In genomic region chr11:61446211-61446651, GRCh38 we compare ENCODE assay signal across 1 cellular context.
TF ChIP-seq lines count a peak whose summit lies in the region.

No MANE protein-coding gene starts in this region.

TF ChIP-seq in K562, 482 proteins besides CTCF, POLR2A, EP300 and RAD21 (continues in another document):
- TF ChIP-seq NUFIP1 (IDR thresholded peaks at IDR 0.05; ENCODE audit: partially characterized antibody) (no peak), EHMT2 (IDR thresholded peaks at IDR 0.05) (no peak), SMARCE1 (IDR thresholded peaks at IDR 0.05) (no peak), SMAD2 (IDR thresholded peaks at IDR 0.05; ENCODE audit: low read depth, low read length) (no peak), GATAD2A (IDR thresholded peaks at IDR 0.05) (no peak), ATF7 (IDR thresholded peaks at IDR 0.05) (peak; percentile 12; the same call in 1 of the 2 replicates), ZNF668 (CRISPR knock-in tag; IDR thresholded peaks at IDR 0.05) (no peak), ETV1 (tag; conservative IDR thresholded peaks at IDR 0.05; ENCODE audit: low read depth) (no peak), SIX5 (IDR thresholded peaks at IDR 0.05; ENCODE audit: borderline replicate concordance in 1 of 2, insufficient read depth in 1 of 2, low read depth in 1 of 2, low read length in 2 of 2) (no peak), WHSC1 (IDR thresholded peaks at IDR 0.05; ENCODE audit: low read length) (no peak), NCOA1 (IDR thresholded peaks at IDR 0.05; ENCODE audit: low read depth) (no peak), SRSF3 (IDR thresholded peaks at IDR 0.05; ENCODE audit: insufficient read depth, low read length) (no peak), FOSL1 (tag; conservative IDR thresholded peaks at IDR 0.05) (peak; percentile 61), KLF16 (IDR thresholded peaks at IDR 0.05) (0 out of 2 replicates have a peak, but pooled peaks have one; percentile 27), RBM14 (IDR thresholded peaks at IDR 0.05; ENCODE audit: borderline replicate concordance, insufficient read depth, low read depth, low read length) (no peak), RB1 (IDR thresholded peaks at IDR 0.05; ENCODE audit: low read depth) (peak; percentile 34; the same call in 1 of the 2 replicates), MBD1 (CRISPR knock-in tag; IDR thresholded peaks at IDR 0.05) (no peak), ZNF143 (CRISPR knock-in tag; IDR thresholded peaks at IDR 0.05) (no peak), BDP1 (IDR thresholded peaks at IDR 0.05; ENCODE audit: insufficient read depth, insufficient read length) (no peak), ZNF146 (CRISPR knock-in tag; IDR thresholded peaks at IDR 0.05; ENCODE audit: unreplicated experiment) (no peak), CREBBP (IDR thresholded peaks at IDR 0.05; ENCODE audit: low read depth, low read length) (no peak), ZNF316 (IDR thresholded peaks at IDR 0.05) (peak; percentile 93), KAT8 (IDR thresholded peaks at IDR 0.05; ENCODE audit: low read depth) (no peak), PHTF2 (CRISPR knock-in tag; IDR thresholded peaks at IDR 0.05) (no peak), ID3 (CRISPR knock-in tag; IDR thresholded peaks at IDR 0.05) (no peak), ID3 (tag; IDR thresholded peaks at IDR 0.05) (no peak), XRCC4 (IDR thresholded peaks at IDR 0.05; ENCODE audit: extremely low read depth, insufficient read depth, insufficient read length) (no peak), MAFK (IDR thresholded peaks at IDR 0.05; ENCODE audit: low read length) (peak; percentile 78), RCOR1 (IDR thresholded peaks at IDR 0.05; ENCODE audit: borderline replicate concordance in 1 of 2, low read depth in 2 of 2, low read length in 2 of 2) (no peak), BRD9 (IDR thresholded peaks at IDR 0.05; ENCODE audit: low read depth, partially characterized antibody) (no peak), MAFG (tag; conservative IDR thresholded peaks at IDR 0.05) (peak; percentile 88), RUNX1 (IDR thresholded peaks at IDR 0.05; ENCODE audit: low read depth) (no peak), SAP30 (IDR thresholded peaks at IDR 0.05; ENCODE audit: borderline replicate concordance, insufficient read depth, low read depth, low read length, poor library complexity, severe bottlenecking) (no peak), DPF2 (IDR thresholded peaks at IDR 0.05) (no peak), ETV5 (CRISPR knock-in tag; IDR thresholded peaks at IDR 0.05; ENCODE audit: low read depth) (no peak), ESRRB (CRISPR knock-in tag; IDR thresholded peaks at IDR 0.05; ENCODE audit: borderline replicate concordance) (no peak), TEAD4 (IDR thresholded peaks at IDR 0.05; ENCODE audit: low read length) (peak; percentile 52), TEAD4 (CRISPR knock-in tag; IDR thresholded peaks at IDR 0.05; ENCODE audit: borderline replicate concordance) (no peak), NFXL1 (CRISPR knock-in tag; IDR thresholded peaks at IDR 0.05) (no peak), SMC3 (conservative IDR thresholded peaks at IDR 0.05; ENCODE audit: insufficient read depth, low read depth, low read length) (peak; percentile 69), NFE2 (IDR thresholded peaks at IDR 0.05; ENCODE audit: low read depth) (peak; percentile 80), CHCHD3 (CRISPR knock-in tag; IDR thresholded peaks at IDR 0.05) (no peak), CREM (IDR thresholded peaks at IDR 0.05; ENCODE audit: low read depth) (no peak), ZSCAN29 (IDR thresholded peaks at IDR 0.05) (no peak), HDAC1 (IDR thresholded peaks at IDR 0.05) (no peak), CEBPG (CRISPR knock-in tag; IDR thresholded peaks at IDR 0.05) (peak; percentile 68; the same call in 1 of the 2 replicates), CEBPG (tag; conservative IDR thresholded peaks at IDR 0.05 in 1 of 2, IDR thresholded peaks at IDR 0.05 in 1 of 2) (no peak), SIN3A (IDR thresholded peaks at IDR 0.05; ENCODE audit: borderline replicate concordance in 2 of 2, control insufficient read depth in 1 of 2, low read depth in 2 of 2, low read length in 2 of 2) (no peak), ZBTB12 (CRISPR knock-in tag; IDR thresholded peaks at IDR 0.05) (no peak), RBM22 (IDR thresholded peaks at IDR 0.05; ENCODE audit: low read depth, low read length, poor library complexity, severe bottlenecking) (no peak), RBM34 (IDR thresholded peaks at IDR 0.05; ENCODE audit: borderline replicate concordance, insufficient read depth, low read length) (no peak), ZNF175 (CRISPR knock-in tag; IDR thresholded peaks at IDR 0.05; ENCODE audit: low read depth) (no peak), ZNF699 (CRISPR knock-in tag; IDR thresholded peaks at IDR 0.05; ENCODE audit: insufficient replicate concordance) (no peak), ZNF589 (CRISPR knock-in tag; IDR thresholded peaks at IDR 0.05; ENCODE audit: low read depth) (no peak), SREBF1 (IDR thresholded peaks at IDR 0.05; ENCODE audit: borderline replicate concordance, low read depth, low read length) (no peak), SP1 (CRISPR knock-in tag; IDR thresholded peaks at IDR 0.05) (no peak), ZNF324 (CRISPR knock-in tag; IDR thresholded peaks at IDR 0.05) (no peak), POLR2H (tag; IDR thresholded peaks at IDR 0.05; ENCODE audit: low read depth) (no peak)
- TF ChIP-seq, protein P1, sequence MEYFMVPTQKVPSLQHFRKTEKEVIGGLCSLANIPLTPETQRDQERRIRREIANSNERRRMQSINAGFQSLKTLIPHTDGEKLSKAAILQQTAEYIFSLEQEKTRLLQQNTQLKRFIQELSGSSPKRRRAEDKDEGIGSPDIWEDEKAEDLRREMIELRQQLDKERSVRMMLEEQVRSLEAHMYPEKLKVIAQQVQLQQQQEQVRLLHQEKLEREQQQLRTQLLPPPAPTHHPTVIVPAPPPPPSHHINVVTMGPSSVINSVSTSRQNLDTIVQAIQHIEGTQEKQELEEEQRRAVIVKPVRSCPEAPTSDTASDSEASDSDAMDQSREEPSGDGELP (CRISPR knock-in tag; IDR thresholded peaks at IDR 0.05; ENCODE audit: borderline replicate concordance): peak; percentile 92
- TF ChIP-seq, protein P2, sequence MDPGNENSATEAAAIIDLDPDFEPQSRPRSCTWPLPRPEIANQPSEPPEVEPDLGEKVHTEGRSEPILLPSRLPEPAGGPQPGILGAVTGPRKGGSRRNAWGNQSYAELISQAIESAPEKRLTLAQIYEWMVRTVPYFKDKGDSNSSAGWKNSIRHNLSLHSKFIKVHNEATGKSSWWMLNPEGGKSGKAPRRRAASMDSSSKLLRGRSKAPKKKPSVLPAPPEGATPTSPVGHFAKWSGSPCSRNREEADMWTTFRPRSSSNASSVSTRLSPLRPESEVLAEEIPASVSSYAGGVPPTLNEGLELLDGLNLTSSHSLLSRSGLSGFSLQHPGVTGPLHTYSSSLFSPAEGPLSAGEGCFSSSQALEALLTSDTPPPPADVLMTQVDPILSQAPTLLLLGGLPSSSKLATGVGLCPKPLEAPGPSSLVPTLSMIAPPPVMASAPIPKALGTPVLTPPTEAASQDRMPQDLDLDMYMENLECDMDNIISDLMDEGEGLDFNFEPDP (CRISPR knock-in tag; IDR thresholded peaks at IDR 0.05): no peak
- TF ChIP-seq, protein P3, sequence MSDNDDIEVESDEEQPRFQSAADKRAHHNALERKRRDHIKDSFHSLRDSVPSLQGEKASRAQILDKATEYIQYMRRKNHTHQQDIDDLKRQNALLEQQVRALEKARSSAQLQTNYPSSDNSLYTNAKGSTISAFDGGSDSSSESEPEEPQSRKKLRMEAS (CRISPR knock-in tag; IDR thresholded peaks at IDR 0.05): peak; percentile 39; the same call in 1 of the 2 replicates
- TF ChIP-seq, protein P4, sequence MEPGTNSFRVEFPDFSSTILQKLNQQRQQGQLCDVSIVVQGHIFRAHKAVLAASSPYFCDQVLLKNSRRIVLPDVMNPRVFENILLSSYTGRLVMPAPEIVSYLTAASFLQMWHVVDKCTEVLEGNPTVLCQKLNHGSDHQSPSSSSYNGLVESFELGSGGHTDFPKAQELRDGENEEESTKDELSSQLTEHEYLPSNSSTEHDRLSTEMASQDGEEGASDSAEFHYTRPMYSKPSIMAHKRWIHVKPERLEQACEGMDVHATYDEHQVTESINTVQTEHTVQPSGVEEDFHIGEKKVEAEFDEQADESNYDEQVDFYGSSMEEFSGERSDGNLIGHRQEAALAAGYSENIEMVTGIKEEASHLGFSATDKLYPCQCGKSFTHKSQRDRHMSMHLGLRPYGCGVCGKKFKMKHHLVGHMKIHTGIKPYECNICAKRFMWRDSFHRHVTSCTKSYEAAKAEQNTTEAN (CRISPR knock-in tag; IDR thresholded peaks at IDR 0.05): no peak
- TF ChIP-seq, protein P5, sequence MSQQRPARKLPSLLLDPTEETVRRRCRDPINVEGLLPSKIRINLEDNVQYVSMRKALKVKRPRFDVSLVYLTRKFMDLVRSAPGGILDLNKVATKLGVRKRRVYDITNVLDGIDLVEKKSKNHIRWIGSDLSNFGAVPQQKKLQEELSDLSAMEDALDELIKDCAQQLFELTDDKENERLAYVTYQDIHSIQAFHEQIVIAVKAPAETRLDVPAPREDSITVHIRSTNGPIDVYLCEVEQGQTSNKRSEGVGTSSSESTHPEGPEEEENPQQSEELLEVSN (IDR thresholded peaks at IDR 0.05; ENCODE audit: borderline replicate concordance in 1 of 2, extremely low read depth in 1 of 2, insufficient read depth in 1 of 2, insufficient read length in 1 of 2, low read depth in 1 of 2, low read length in 1 of 2, poor library complexity in 1 of 2, severe bottlenecking in 1 of 2): peak in 1 of 2 experiments; percentile 43
- TF ChIP-seq, protein P6, sequence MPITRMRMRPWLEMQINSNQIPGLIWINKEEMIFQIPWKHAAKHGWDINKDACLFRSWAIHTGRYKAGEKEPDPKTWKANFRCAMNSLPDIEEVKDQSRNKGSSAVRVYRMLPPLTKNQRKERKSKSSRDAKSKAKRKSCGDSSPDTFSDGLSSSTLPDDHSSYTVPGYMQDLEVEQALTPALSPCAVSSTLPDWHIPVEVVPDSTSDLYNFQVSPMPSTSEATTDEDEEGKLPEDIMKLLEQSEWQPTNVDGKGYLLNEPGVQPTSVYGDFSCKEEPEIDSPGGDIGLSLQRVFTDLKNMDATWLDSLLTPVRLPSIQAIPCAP (CRISPR knock-in tag; IDR thresholded peaks at IDR 0.05; ENCODE audit: borderline replicate concordance): no peak
- TF ChIP-seq, protein P7, sequence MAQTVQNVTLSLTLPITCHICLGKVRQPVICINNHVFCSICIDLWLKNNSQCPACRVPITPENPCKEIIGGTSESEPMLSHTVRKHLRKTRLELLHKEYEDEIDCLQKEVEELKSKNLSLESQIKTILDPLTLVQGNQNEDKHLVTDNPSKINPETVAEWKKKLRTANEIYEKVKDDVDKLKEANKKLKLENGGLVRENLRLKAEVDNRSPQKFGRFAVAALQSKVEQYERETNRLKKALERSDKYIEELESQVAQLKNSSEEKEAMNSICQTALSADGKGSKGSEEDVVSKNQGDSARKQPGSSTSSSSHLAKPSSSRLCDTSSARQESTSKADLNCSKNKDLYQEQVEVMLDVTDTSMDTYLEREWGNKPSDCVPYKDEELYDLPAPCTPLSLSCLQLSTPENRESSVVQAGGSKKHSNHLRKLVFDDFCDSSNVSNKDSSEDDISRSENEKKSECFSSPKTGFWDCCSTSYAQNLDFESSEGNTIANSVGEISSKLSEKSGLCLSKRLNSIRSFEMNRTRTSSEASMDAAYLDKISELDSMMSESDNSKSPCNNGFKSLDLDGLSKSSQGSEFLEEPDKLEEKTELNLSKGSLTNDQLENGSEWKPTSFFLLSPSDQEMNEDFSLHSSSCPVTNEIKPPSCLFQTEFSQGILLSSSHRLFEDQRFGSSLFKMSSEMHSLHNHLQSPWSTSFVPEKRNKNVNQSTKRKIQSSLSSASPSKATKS (CRISPR knock-in tag; IDR thresholded peaks at IDR 0.05): no peak
- TF ChIP-seq, protein P8, sequence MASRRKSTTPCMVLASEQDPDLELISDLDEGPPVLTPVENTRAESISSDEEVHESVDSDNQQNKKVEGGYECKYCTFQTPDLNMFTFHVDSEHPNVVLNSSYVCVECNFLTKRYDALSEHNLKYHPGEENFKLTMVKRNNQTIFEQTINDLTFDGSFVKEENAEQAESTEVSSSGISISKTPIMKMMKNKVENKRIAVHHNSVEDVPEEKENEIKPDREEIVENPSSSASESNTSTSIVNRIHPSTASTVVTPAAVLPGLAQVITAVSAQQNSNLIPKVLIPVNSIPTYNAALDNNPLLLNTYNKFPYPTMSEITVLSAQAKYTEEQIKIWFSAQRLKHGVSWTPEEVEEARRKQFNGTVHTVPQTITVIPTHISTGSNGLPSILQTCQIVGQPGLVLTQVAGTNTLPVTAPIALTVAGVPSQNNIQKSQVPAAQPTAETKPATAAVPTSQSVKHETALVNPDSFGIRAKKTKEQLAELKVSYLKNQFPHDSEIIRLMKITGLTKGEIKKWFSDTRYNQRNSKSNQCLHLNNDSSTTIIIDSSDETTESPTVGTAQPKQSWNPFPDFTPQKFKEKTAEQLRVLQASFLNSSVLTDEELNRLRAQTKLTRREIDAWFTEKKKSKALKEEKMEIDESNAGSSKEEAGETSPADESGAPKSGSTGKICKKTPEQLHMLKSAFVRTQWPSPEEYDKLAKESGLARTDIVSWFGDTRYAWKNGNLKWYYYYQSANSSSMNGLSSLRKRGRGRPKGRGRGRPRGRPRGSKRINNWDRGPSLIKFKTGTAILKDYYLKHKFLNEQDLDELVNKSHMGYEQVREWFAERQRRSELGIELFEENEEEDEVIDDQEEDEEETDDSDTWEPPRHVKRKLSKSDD (conservative IDR thresholded peaks at IDR 0.05; ENCODE audit: low read length): no peak
